10 cellular contexts compared by ENCODE assay signal in genomic region chr10:45404087-45404769, GRCh38. TPM values are rescaled to one million over a fixed set of nuclear protein-coding genes. Genes with fewer than 3 reads are reported as not detected.
DNase-seq lines count a peak whose midpoint lies in the region; ATAC-seq, FAIRE-seq and TF ChIP-seq lines count a peak whose summit lies in the region.
"Had no signal": no experiment of that assay in that cellular context is flagged by ENCODE, and none has a peak within 500 bp of the region (broad histone marks: within the 10 kb centered on the region; RNA-seq: fewer than 3 reads in every experiment).

No MANE protein-coding gene starts in this region.

- no peak for TF ChIP-seq CTCF in HL-60 (IDR thresholded peaks at IDR 0.05; ENCODE audit: insufficient read depth, low read length)
- no peak for TF ChIP-seq CTCF in OCI-LY7 (conservative IDR thresholded peaks at IDR 0.05; ENCODE audit: low read length)
- TF ChIP-seq CTCF in smooth muscle cell (IDR thresholded peaks at IDR 0.05; ENCODE audit: borderline replicate concordance, insufficient read depth, poor library complexity, severe bottlenecking): no peak

- H3K4me3 Mint-ChIP-seq in activated T-helper 17 cell treated with anti-CD3 and anti-CD28 coated beads, Interleukin-2, amount 50 U/mL, for 72 hours: no peak overlapping the region

- intact Hi-C loops in OCI-LY7 (cut with micrococcal nuclease; ENCODE audit: unreplicated experiment): no loop called here

- BruUV-seq in OCI-LY7 (replicated peaks; lab: Mats Ljungman, UMichigan): no TSS peak

- no peak overlapping the region for H2AK5ac ChIP-seq in neuronal stem cell (ENCODE audit: low read depth, low read length)

- peak; percentile 86 for ATAC-seq in activated T-helper 17 cell treated with anti-CD3 and anti-CD28 coated beads, Interleukin-2, amount 50 U/mL, for 72 hours (replicated peaks)

- peaks cover 18% of the 10 kb centered on the region for H3K4me1 Mint-ChIP-seq in activated T-helper 17 cell treated with anti-CD3 and anti-CD28 coated beads, Interleukin-2, amount 50 U/mL, for 72 hours

- WGBS in neuronal stem cell (ENCODE audit: extremely low coverage in 2 of 2, insufficient read length in 2 of 2, insufficient replicate concordance in 1 of 2), 2 donors: no CpG with 5 or more reads among the region's 10 CpGs
- WGBS in smooth muscle cell (ENCODE audit: low lambda C conversion rate): 82% methylated on average over 10 of the region's 10 CpGs

- no peaks in the 10 kb centered on the region for H3K9me2 ChIP-seq in OCI-LY7 (ENCODE audit: insufficient read depth, low read length)

- no peak overlapping the region for H3K23ac ChIP-seq in neuronal stem cell (ENCODE audit: low read depth, low read length, poor library complexity)

- H3K27ac Mint-ChIP-seq in activated T-helper 17 cell treated with anti-CD3 and anti-CD28 coated beads, Interleukin-2, amount 50 U/mL, for 72 hours: peak overlapping the region; percentile 37

- H3K9ac ChIP-seq in neuronal stem cell (ENCODE audit: low read depth, low read length, poor library complexity) (no peak overlapping the region), smooth muscle cell (ENCODE audit: low read depth) (no peak overlapping the region)

- no peak overlapping the region for H2BK12ac ChIP-seq in neuronal stem cell (ENCODE audit: low read length)

- no peak overlapping the region for H2BK120ac ChIP-seq in neuronal stem cell (ENCODE audit: low read depth, low read length)

- H3K79me2 ChIP-seq in OCI-LY7 (ENCODE audit: insufficient read depth, low read depth, low read length) (peaks cover 17% of the 10 kb centered on the region; the same call in 1 of the 2 replicates), smooth muscle cell (ENCODE audit: low read depth) (no peaks in the 10 kb centered on the region)

- no peak overlapping the region for H2BK5ac ChIP-seq in neuronal stem cell (ENCODE audit: low read length)

- no peak overlapping the region for H3K14ac ChIP-seq in neuronal stem cell (ENCODE audit: low read length)

- DNase-seq in GDM1 (lab: John Stamatoyannopoulos, UW) (peak; percentile 58), HL-60 (ENCODE audit: low read depth in 1 of 2, low spot score in 1 of 2) (peak; percentile 36 to 77), neuronal stem cell (ENCODE audit: low spot score) (no peak), H54 (ENCODE audit: insufficient read length, low spot score) (no peak), OCI-LY7 (ENCODE audit: low spot score) (no peak), smooth muscle cell (lab: John Stamatoyannopoulos, UW; ENCODE audit: unreplicated experiment) (no peak), iPS-NIHi11 (ENCODE audit: low spot score) (no peak)
- DNase-seq: effector CD4-positive, alpha-beta T cell had no signal

- no peak overlapping the region for H4K8ac ChIP-seq in neuronal stem cell (ENCODE audit: low read depth, low read length)

- H3K9me3 Mint-ChIP-seq in activated T-helper 17 cell treated with anti-CD3 and anti-CD28 coated beads, Interleukin-2, amount 50 U/mL, for 72 hours: no peaks in the 10 kb centered on the region

- H3K4me3 ChIP-seq in HL-60 (replicated peaks; ENCODE audit: insufficient read depth, low read length) (no peak overlapping the region), neuronal stem cell (ENCODE audit: low read length in 2 of 2) (no peak overlapping the region), OCI-LY7 (ENCODE audit: low read depth, low read length, poor library complexity, severe bottlenecking) (no peak overlapping the region), smooth muscle cell (no peak overlapping the region)
- H3K4me3 ChIP-seq: adrenal gland had no signal

- no peak overlapping the region for H4K91ac ChIP-seq in neuronal stem cell (ENCODE audit: low read depth, low read length, poor library complexity)

- H3K18ac ChIP-seq in neuronal stem cell (ENCODE audit: low read length): no peak overlapping the region

- CTCF ChIA-PET in OCI-LY7 (lab: Charles Lee; ENCODE audit: unreplicated experiment): no interaction called here

- H3K36me3 ChIP-seq in neuronal stem cell (replicated peaks in 1 of 2; ENCODE audit: control insufficient read depth in 2 of 2, insufficient read depth in 2 of 2, low read length in 2 of 2): no peaks in the 10 kb centered on the region
- peaks cover 100% of the 10 kb centered on the region for H3K36me3 ChIP-seq in OCI-LY7 (ENCODE audit: insufficient read depth, low read length)
- no peaks in the 10 kb centered on the region for H3K36me3 ChIP-seq in smooth muscle cell (ENCODE audit: low read depth)
- H3K36me3 ChIP-seq: adrenal gland had no signal

- no peaks in the 10 kb centered on the region for H3K27me3 ChIP-seq in HL-60 (ENCODE audit: insufficient read depth, poor library complexity, severe bottlenecking)
- no peaks in the 10 kb centered on the region for H3K27me3 ChIP-seq in neuronal stem cell (ENCODE audit: control insufficient read depth in 3 of 3, insufficient read depth in 3 of 3, low read depth in 1 of 3, low read length in 3 of 3)
- H3K27me3 ChIP-seq in smooth muscle cell (ENCODE audit: low read depth): no peaks in the 10 kb centered on the region
- H3K27me3 ChIP-seq: adrenal gland had no signal

- H3K4me1 ChIP-seq in neuronal stem cell (ENCODE audit: control insufficient read depth in 2 of 2, insufficient read depth in 1 of 2, low read depth in 1 of 2, low read length in 2 of 2) (no peaks in the 10 kb centered on the region), OCI-LY7 (ENCODE audit: insufficient read depth, low read length, poor library complexity, severe bottlenecking) (no peaks in the 10 kb centered on the region), smooth muscle cell (ENCODE audit: low read depth) (no peaks in the 10 kb centered on the region)
- H3K4me1 ChIP-seq: adrenal gland had no signal

- H3K4ac ChIP-seq in neuronal stem cell (ENCODE audit: low read length): no peak overlapping the region

- H4K20me1 ChIP-seq in OCI-LY7 (ENCODE audit: insufficient read depth, low read length): no peaks in the 10 kb centered on the region
- H4K20me1 ChIP-seq in smooth muscle cell (ENCODE audit: low read depth): no peaks in the 10 kb centered on the region

- H3K9me3 ChIP-seq in neuronal stem cell (replicated peaks in 1 of 2; ENCODE audit: control insufficient read depth in 2 of 2, insufficient read depth in 1 of 2, low read depth in 1 of 2, low read length in 2 of 2) (no peaks in the 10 kb centered on the region), OCI-LY7 (ENCODE audit: low read length) (no peaks in the 10 kb centered on the region), smooth muscle cell (replicated peaks; ENCODE audit: low read depth) (no peaks in the 10 kb centered on the region)
- H3K9me3 ChIP-seq: adrenal gland had no signal

- TF ChIP-seq POLR2A in H54 (IDR thresholded peaks at IDR 0.05; ENCODE audit: low read depth, low read length): no peak

- no peak for FAIRE-seq in H54 (lab: Jason Lieb, UNC)

- H3K4me2 ChIP-seq in neuronal stem cell (ENCODE audit: insufficient read depth, low read length, poor library complexity, severe bottlenecking): no peak overlapping the region
- no peak overlapping the region for H3K4me2 ChIP-seq in OCI-LY7 (ENCODE audit: low read length)
- H3K4me2 ChIP-seq in smooth muscle cell: no peak overlapping the region

- H3K36me3 Mint-ChIP-seq in activated T-helper 17 cell treated with anti-CD3 and anti-CD28 coated beads, Interleukin-2, amount 50 U/mL, for 72 hours (ENCODE audit: low read depth): peaks cover 5% of the 10 kb centered on the region

- no peak overlapping the region for H3K27ac ChIP-seq in HL-60 (replicated peaks)
- no peak overlapping the region for H3K27ac ChIP-seq in neuronal stem cell (replicated peaks; ENCODE audit: low read length)
- no peak overlapping the region for H3K27ac ChIP-seq in OCI-LY7 (ENCODE audit: low read depth, low read length, poor library complexity, severe bottlenecking)
- no peak overlapping the region for H3K27ac ChIP-seq in smooth muscle cell (ENCODE audit: low read depth)

- H3K27me3 Mint-ChIP-seq in activated T-helper 17 cell treated with anti-CD3 and anti-CD28 coated beads, Interleukin-2, amount 50 U/mL, for 72 hours: no peaks in the 10 kb centered on the region

- no peaks in the 10 kb centered on the region for H3F3A ChIP-seq in smooth muscle cell (ENCODE audit: low read depth)

- POLR2A ChIA-PET in OCI-LY7 (lab: Charles Lee): no interaction called here

- no peak overlapping the region for H2BK15ac ChIP-seq in neuronal stem cell (ENCODE audit: low read length)

- H2AFZ ChIP-seq in neuronal stem cell (ENCODE audit: low read length): peak overlapping the region; percentile 66
- no peak overlapping the region for H2AFZ ChIP-seq in OCI-LY7 (ENCODE audit: low read length)
- no peak overlapping the region for H2AFZ ChIP-seq in smooth muscle cell (ENCODE audit: low read depth)

- no peaks in the 10 kb centered on the region for H3K79me1 ChIP-seq in neuronal stem cell (ENCODE audit: low read depth, low read length)

RNA-seq across cellular contexts. Expression of gene ALOX5, which starts 30.2 kb away (rescaled TPM):
- total RNA-seq in activated T-helper 17 cell treated with anti-CD3 and anti-CD28 coated beads, Interleukin-2, amount 50 U/mL, for 72 hours: 1 to 10 TPM; 4.0 to 7.9 TPM
- 0.73 TPM for polyA plus RNA-seq in neuronal stem cell (2013, experiment 1 of 2)
- 0.97 TPM for polyA plus RNA-seq in neuronal stem cell (2013, experiment 2 of 2)
- 146 and 164 TPM in 2 replicates for total RNA-seq in OCI-LY7 (2014; rRNA removed; shearing (Covaris generic))
- total RNA-seq in OCI-LY7 (2022): 139 and 169 TPM in 2 replicates
- 0.09 and 0.18 TPM in 2 replicates for total RNA-seq in smooth muscle cell
- 0.27 TPM in 1 of 2 replicates, not detected in the other for polyA plus RNA-seq in smooth muscle cell

Comparison
In these comparisons a context has a peak if more than half of its experiments do, and no peak if none do; other contexts are left out.
1. DNase-seq: peak in GDM1 (single experiment) and HL-60 (2 of 2); none in neuronal stem cell (single experiment), H54 (single experiment), OCI-LY7 (single experiment), smooth muscle cell (single experiment) and iPS-NIHi11 (single experiment).
2. RNA of gene ALOX5, which starts 30.2 kb away (total RNA-seq): 139 to 169 TPM in OCI-LY7; 4.0 to 7.9 TPM in activated T-helper 17 cell treated with anti-CD3 and anti-CD28 coated beads, Interleukin-2, amount 50 U/mL, for 72 hours and 0.09 to 0.18 TPM in smooth muscle cell; every median in the first group is over 10 times any median in the second.